ENCODE assay signal across 25 cellular contexts in genomic region chr3:27185231-27185989, GRCh38.
"Had no signal": no experiment of that assay in that cellular context is flagged by ENCODE, and none has a peak within 500 bp of the region (broad histone marks: within the 10 kb centered on the region; RNA-seq: fewer than 3 reads in every experiment).

No MANE protein-coding gene starts in this region.

- H3K4me1 ChIP-seq: gastrocnemius medialis, left lung, parathyroid adenoma, thyroid gland, upper lobe of left lung had no signal

- H3K4me3 ChIP-seq: gastrocnemius medialis, left lung, thyroid gland, upper lobe of left lung had no signal

- H2AFZ ChIP-seq: parathyroid adenoma had no signal

- H3K4me1 Mint-ChIP-seq: activated CD4-positive, alpha-beta T cell treated with anti-CD3 and anti-CD28 coated beads, Interleukin-2, amount 10 ng/mL, durations not matched to agents 24 days and 14 days; central memory CD8-positive, alpha-beta T cell; naive thymus-derived CD4-positive, alpha-beta T cell had no signal

- H3K9me3 Mint-ChIP-seq: activated CD4-positive, alpha-beta memory T cell treated with anti-CD3 and anti-CD28 coated beads for 36 hours; activated CD4-positive, alpha-beta T cell treated with anti-CD3 and anti-CD28 coated beads, Interleukin-2, amount 10 ng/mL, durations not matched to agents 24 days and 14 days; activated T-cell treated with anti-CD3 and anti-CD28 coated beads, Interleukin-2, amount 50 U/mL, for 24 hours; central memory CD8-positive, alpha-beta T cell; dendritic cell treated with granulocyte-macrophage colony-stimulating factor and Interleukin-4, amounts not matched to agents 40 ng/mL and 50 ng/mL, for 4 days; naive thymus-derived CD4-positive, alpha-beta T cell had no signal

- H3K27me3 ChIP-seq: gastrocnemius medialis, left lung, thyroid gland, upper lobe of left lung had no signal

- H3K36me3 ChIP-seq: gastrocnemius medialis, left lung, thyroid gland, upper lobe of left lung had no signal

- DNase-seq: activated CD4-positive, alpha-beta memory T cell treated with anti-CD3 and anti-CD28 coated beads for 36 hours; activated CD4-positive, alpha-beta T cell treated with anti-CD3 and anti-CD28 coated beads, Interleukin-2, amount 10 ng/mL, durations not matched to agents 24 days and 14 days; activated CD4-positive, CD25-positive, alpha-beta regulatory T cell treated with anti-CD3 and anti-CD28 coated beads, Interleukin-2, amount 50 U/mL, for 72 hours; activated CD8-positive, alpha-beta memory T cell treated with anti-CD3 and anti-CD28 coated beads, Interleukin-2, amount 50 U/mL, for 48 hours; activated gamma-delta T cell treated with Interleukin-2 at 50 U/mL for 16 hours; activated naive CD4-positive, alpha-beta T cell treated with anti-CD3 and anti-CD28 coated beads, Interleukin-2, amount 50 U/mL, for 16 hours; activated T-cell treated with anti-CD3 and anti-CD28 coated beads, Interleukin-2, amount 50 U/mL, for 24 hours; amygdala; effector CD4-positive, alpha-beta T cell; gastrocnemius medialis; glutamatergic neuron; left lung; naive thymus-derived CD4-positive, alpha-beta T cell; nucleus accumbens; right cardiac atrium; stimulated activated CD4-positive, alpha-beta T cell treated with anti-CD3 and anti-CD28 coated beads, Interleukin-2, amount 100 ng/mL, for 48 hours; stimulated activated naive CD8-positive, alpha-beta T cell treated with anti-CD3 and anti-CD28 coated beads, Interleukin-15, Interleukin-2, amounts not matched to agents 100 U/mL and 50 U/mL, for 24 hours; T-helper 2 cell; thyroid gland; upper lobe of left lung had no signal

- H3K9me3 ChIP-seq: gastrocnemius medialis, left lung, thyroid gland, upper lobe of left lung had no signal

- H3K27me3 Mint-ChIP-seq: activated T-cell treated with anti-CD3 and anti-CD28 coated beads, Interleukin-2, amount 50 U/mL, for 24 hours; central memory CD8-positive, alpha-beta T cell; dendritic cell treated with granulocyte-macrophage colony-stimulating factor and Interleukin-4, amounts not matched to agents 40 ng/mL and 50 ng/mL, for 4 days had no signal

- H3K79me2 ChIP-seq: parathyroid adenoma had no signal

- H3K9ac ChIP-seq: parathyroid adenoma had no signal

- FAIRE-seq: endometrium, islet of Langerhans had no signal

- H3K27ac ChIP-seq: gastrocnemius medialis, left lung, parathyroid adenoma, thyroid gland, upper lobe of left lung had no signal

- H3K27ac Mint-ChIP-seq: activated CD4-positive, alpha-beta memory T cell treated with anti-CD3 and anti-CD28 coated beads for 36 hours; activated CD4-positive, alpha-beta T cell treated with anti-CD3 and anti-CD28 coated beads, Interleukin-2, amount 10 ng/mL, durations not matched to agents 24 days and 14 days; activated T-cell treated with anti-CD3 and anti-CD28 coated beads, Interleukin-2, amount 50 U/mL, for 24 hours; dendritic cell treated with granulocyte-macrophage colony-stimulating factor and Interleukin-4, amounts not matched to agents 40 ng/mL and 50 ng/mL, for 4 days; naive thymus-derived CD4-positive, alpha-beta T cell had no signal

- H3K4me3 Mint-ChIP-seq: activated CD4-positive, alpha-beta memory T cell treated with anti-CD3 and anti-CD28 coated beads for 36 hours; activated CD4-positive, alpha-beta T cell treated with anti-CD3 and anti-CD28 coated beads, Interleukin-2, amount 10 ng/mL, durations not matched to agents 24 days and 14 days; activated T-cell treated with anti-CD3 and anti-CD28 coated beads, Interleukin-2, amount 50 U/mL, for 24 hours; central memory CD8-positive, alpha-beta T cell; dendritic cell treated with granulocyte-macrophage colony-stimulating factor and Interleukin-4, amounts not matched to agents 40 ng/mL and 50 ng/mL, for 4 days; naive thymus-derived CD4-positive, alpha-beta T cell had no signal

- H3K36me3 Mint-ChIP-seq: activated CD4-positive, alpha-beta memory T cell treated with anti-CD3 and anti-CD28 coated beads for 36 hours; naive thymus-derived CD4-positive, alpha-beta T cell had no signal
